24 cellular contexts compared by ENCODE assay signal in genomic region chr9:70498866-70499265, GRCh38.
"Had no signal": no experiment of that assay in that cellular context is flagged by ENCODE, and none has a peak within 500 bp of the region (broad histone marks: within the 10 kb centered on the region; RNA-seq: fewer than 3 reads in every experiment).

No MANE protein-coding gene starts in this region.

- H3K4me3 Mint-ChIP-seq: immature natural killer cell, mesothelial cell of epicardium, naive B cell had no signal

- DNase-seq: dermis blood vessel endothelial cell; dorsolateral prefrontal cortex; effector CD4-positive, alpha-beta T cell; effector memory CD4-positive, alpha-beta T cell; foreskin fibroblast; foreskin melanocyte; gastrocnemius medialis; glutamatergic neuron; head of caudate nucleus; heart right ventricle; hippocampal formation; immature natural killer cell; kidney; kidney glomerular epithelial cell; left colon; left ventricle myocardium superior; lower lobe of right lung; mesenchymal stem cell; mucosa of descending colon; naive B cell had no signal

- H3K27me3 ChIP-seq: dorsolateral prefrontal cortex, esophagus muscularis mucosa, gastrocnemius medialis, heart right ventricle had no signal

- H3K36me3 Mint-ChIP-seq: immature natural killer cell, mesothelial cell of epicardium, naive B cell had no signal

- H3K9me3 ChIP-seq: esophagus muscularis mucosa, gastrocnemius medialis, heart right ventricle, lower lobe of right lung, mucosa of descending colon had no signal

- H3K36me3 ChIP-seq: esophagus muscularis mucosa, gastrocnemius medialis, heart right ventricle, lower lobe of right lung had no signal

- H3K9me3 Mint-ChIP-seq: immature natural killer cell, mesothelial cell of epicardium, naive B cell had no signal

- H3K4me1 Mint-ChIP-seq: mesothelial cell of epicardium had no signal

- ATAC-seq: gastrocnemius medialis, heart right ventricle, left colon, left lobe of liver, left ventricle myocardium superior, lower lobe of right lung, mucosa of descending colon had no signal

- H3K27ac ChIP-seq: coronary artery, dorsolateral prefrontal cortex, gastrocnemius medialis, heart right ventricle, lower lobe of right lung had no signal

- H3K27ac Mint-ChIP-seq: immature natural killer cell, mesothelial cell of epicardium had no signal

- H3K4me3 ChIP-seq: coronary artery, dorsolateral prefrontal cortex, esophagus muscularis mucosa, gastrocnemius medialis, heart right ventricle, lower lobe of right lung, mucosa of descending colon had no signal
